Comparison of ENCODE assay signal across 24 cellular contexts in the genomic region with DNA sequence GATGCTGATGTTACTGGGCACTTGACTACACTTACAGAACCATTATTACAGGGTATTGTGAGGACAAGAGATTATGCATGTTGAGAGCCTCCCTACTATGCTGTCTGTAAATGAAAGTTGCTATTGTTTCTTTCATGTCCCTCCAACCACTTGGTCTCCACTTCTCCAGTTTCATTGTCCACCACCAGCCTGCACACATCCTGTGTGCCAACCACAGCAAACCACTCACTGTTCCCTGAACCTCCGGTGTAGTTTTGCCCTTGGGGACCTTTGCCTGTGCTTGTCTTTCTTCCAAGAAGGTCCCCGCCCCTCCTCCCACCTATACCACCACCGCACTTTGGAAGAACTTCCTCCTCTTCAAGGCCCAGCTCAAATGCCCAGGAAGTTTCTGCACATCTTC. TPM values are rescaled to one million over a fixed set of nuclear protein-coding genes. Genes with fewer than 3 reads are reported as not detected.
DNase-seq lines count a peak whose midpoint lies in the region; ATAC-seq and TF ChIP-seq lines count a peak whose summit lies in the region.
"Had no signal": no experiment of that assay in that cellular context is flagged by ENCODE, and none has a peak within 500 bp of the region (broad histone marks: within the 10 kb centered on the region; RNA-seq: fewer than 3 reads in every experiment).

No MANE protein-coding gene starts in this region.

- ATAC-seq in GM21619 (IDR thresholded peaks at IDR 0.05; ENCODE audit: unreplicated experiment): peak; percentile 37
- ATAC-seq in lower lobe of right lung: no peak
- ATAC-seq: right cardiac atrium had no signal

- H3K4me1 ChIP-seq in lower lobe of right lung: no peaks in the 10 kb centered on the region
- H3K4me1 ChIP-seq: BE2C, esophagus squamous epithelium, tibial nerve had no signal

- TF ChIP-seq CTCF in lower lobe of right lung (IDR thresholded peaks at IDR 0.05) (no peak), foreskin fibroblast (IDR thresholded peaks at IDR 0.05; ENCODE audit: low read depth, low read length) (no peak)

- DNase-seq in DMS153 (lab: John Stamatoyannopoulos, UW): peak; percentile 27
- DNase-seq in DMS153 treated with DMSO at 0.1 percent for 48 hours (lab: John Stamatoyannopoulos, UW; ENCODE audit: unreplicated experiment): no peak
- DNase-seq in HT1080 (ENCODE audit: low read depth): peak; percentile 50
- DNase-seq in lower lobe of right lung: peak; percentile 19
- DNase-seq in foreskin fibroblast: no peak
- no peak for DNase-seq in NCI-H526 (lab: John Stamatoyannopoulos, UW)
- DNase-seq in activated T-cell treated with anti-CD3 and anti-CD28 coated beads for 4 hours: no peak
- DNase-seq: activated CD4-positive, alpha-beta T cell treated with anti-CD3 and anti-CD28 coated beads, Interleukin-2, amount 50 U/mL, for 1 hour; activated naive CD4-positive, alpha-beta T cell treated with Interleukin-2 at 50 U/mL for 16 hours; anterior cingulate cortex; BE2C; DMS 273 treated with DMSO at 0.1 percent for 48 hours; effector CD8-positive, alpha-beta T cell; esophagus squamous epithelium; NCI-H1092; NCI-H69; nucleus accumbens; right cardiac atrium; SK-N-SH; stimulated activated CD4-positive, alpha-beta T cell treated with anti-CD3 and anti-CD28 coated beads, Interleukin-15, amount 100 ng/mL, for 24 hours; stimulated activated naive CD4-positive, alpha-beta T cell had no signal

- H3K9me3 ChIP-seq in lower lobe of right lung: no peaks in the 10 kb centered on the region
- H3K9me3 ChIP-seq: BE2C, esophagus squamous epithelium, SK-N-SH, tibial nerve had no signal

- no peaks in the 10 kb centered on the region for H3K36me3 ChIP-seq in lower lobe of right lung
- H3K36me3 ChIP-seq: BE2C, esophagus squamous epithelium, tibial nerve had no signal

- H3K4me3 ChIP-seq in lower lobe of right lung (no peak overlapping the region), foreskin fibroblast (ENCODE audit: low read depth in 1 of 2, low read length in 2 of 2) (no peak overlapping the region)
- H3K4me3 ChIP-seq: esophagus squamous epithelium, tibial nerve had no signal

- H3K27me3 ChIP-seq in lower lobe of right lung (ENCODE audit: low read depth): no peaks in the 10 kb centered on the region
- H3K27me3 ChIP-seq: BE2C, esophagus squamous epithelium, tibial nerve had no signal

- intact Hi-C loops in lower lobe of right lung (cut with DNase I): no loop called here

- H3K27ac ChIP-seq in lower lobe of right lung: no peak overlapping the region
- H3K27ac ChIP-seq: 22Rv1, esophagus squamous epithelium, tibial nerve had no signal

RNA-seq across cellular contexts. Expression of a gene that starts 43.1 kb away (rescaled TPM):
- 1.0 and 1.4 TPM in 2 replicates for total RNA-seq in HT1080 (2014; rRNA removed; shearing (Covaris generic))
- polyA plus RNA-seq in HT1080 (2015; cell fraction: cytosol; rRNA removed): 0.07 and 0.10 TPM in 2 replicates
- 0.12 and 0.18 TPM in 2 replicates for polyA plus RNA-seq in HT1080 (2015; cell fraction: nucleus; rRNA removed)
- 10.9 TPM for total RNA-seq in lower lobe of right lung
- polyA plus RNA-seq: SK-N-SH had no signal

Comparison
In these comparisons a context has a peak if more than half of its experiments do, and no peak if none do; other contexts are left out.
1. DNase-seq: peak in DMS153 (single experiment), HT1080 (single experiment) and lower lobe of right lung (single experiment); none in DMS153 treated with DMSO at 0.1 percent for 48 hours (single experiment), foreskin fibroblast (0 of 2), NCI-H526 (0 of 2) and activated T-cell treated with anti-CD3 and anti-CD28 coated beads for 4 hours (single experiment).